ENCODE assay signal across 16 cellular contexts in the genomic region with DNA sequence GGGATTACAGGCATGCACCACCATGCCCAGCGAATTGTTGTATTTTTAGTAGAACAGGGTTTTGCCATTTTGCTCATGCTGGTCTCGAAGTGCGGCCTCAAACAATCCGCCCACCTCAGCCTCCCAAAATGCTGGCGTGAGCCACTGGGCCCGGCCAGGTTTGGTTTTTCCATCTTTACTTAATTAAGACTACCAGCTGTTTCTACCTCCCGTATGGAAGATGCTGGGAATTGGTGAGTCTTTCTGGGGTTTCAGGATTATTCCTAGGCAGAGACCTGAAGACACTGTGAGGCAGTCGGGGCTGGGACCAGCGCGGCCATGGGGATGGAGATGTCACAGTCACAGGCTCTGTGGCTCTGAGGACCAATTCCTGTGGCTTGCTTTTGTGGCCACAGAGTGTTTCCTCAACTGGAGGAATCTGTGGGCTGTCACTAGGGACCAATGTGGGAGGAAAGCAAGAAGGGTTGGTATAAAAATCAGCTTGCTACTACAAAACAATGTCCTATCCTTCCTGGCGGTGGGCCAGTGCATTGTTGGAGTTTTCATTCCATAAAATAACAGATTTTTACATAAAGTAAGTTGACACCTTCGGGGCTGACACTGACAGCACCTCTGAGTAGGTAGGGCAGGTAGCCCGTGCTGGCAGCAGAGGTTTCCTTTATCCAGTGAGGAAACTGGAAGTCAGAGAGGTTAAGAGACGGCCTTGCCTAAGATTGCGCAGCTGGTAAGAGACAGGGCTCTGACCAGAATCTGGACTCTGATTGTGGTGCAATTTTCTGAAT. TPM values are rescaled to one million over a fixed set of nuclear protein-coding genes. Genes with fewer than 3 reads are reported as not detected.
DNase-seq lines count a peak whose midpoint lies in the region; ATAC-seq, FAIRE-seq and TF ChIP-seq lines count a peak whose summit lies in the region.
"Had no signal": no experiment of that assay in that cellular context is flagged by ENCODE, and none has a peak within 500 bp of the region (broad histone marks: within the 10 kb centered on the region; RNA-seq: fewer than 3 reads in every experiment).

No MANE protein-coding gene starts in this region.

- H4K20me1 ChIP-seq in hepatocyte (ENCODE audit: insufficient read depth, poor library complexity, severe bottlenecking) = no peaks in the 10 kb centered on the region

- peaks cover 65% of the 10 kb centered on the region for H3K4me1 ChIP-seq in hepatocyte (ENCODE audit: insufficient read depth)
- H3K4me1 ChIP-seq in sigmoid colon = peaks cover 0 to 48% (median 44%) of the 10 kb centered on the region in 4 donors

- no peak for TF ChIP-seq CTCF in hepatocyte (IDR thresholded peaks at IDR 0.05; ENCODE audit: poor library complexity)
- no peak for TF ChIP-seq CTCF in sigmoid colon (IDR thresholded peaks at IDR 0.05)

- no peaks in the 10 kb centered on the region for H3K36me3 ChIP-seq in hepatocyte (replicated peaks; ENCODE audit: insufficient read depth, low read depth)
- H3K36me3 ChIP-seq in sigmoid colon = no peaks in the 10 kb centered on the region
- H3K36me3 ChIP-seq: BE2C had no signal

- H3K9me2 ChIP-seq in hepatocyte (replicated peaks; ENCODE audit: insufficient read depth) = no peaks in the 10 kb centered on the region

- DNase-seq in CD1c-positive myeloid dendritic cell (ENCODE audit: extremely low spot score) = peak; percentile 39
- DNase-seq in activated T-helper 1 cell treated with anti-CD3 and anti-CD28 coated beads, Interleukin-12 subunit alpha, Interleukin-12 subunit beta, Interleukin-2, Interleukin-4 antibody, amounts not matched to agents 30 ng/mL and 10 ng/mL and 1 ng/mL, durations not matched to agents 14 hours and 24 hours and 36 hours (ENCODE audit: low spot score) = no peak
- DNase-seq in hepatocyte (ENCODE audit: low spot score) = no peak
- peak; percentile 52 for DNase-seq in sigmoid colon
- DNase-seq in urothelium cell line (ENCODE audit: low spot score) = no peak
- DNase-seq in NCI-H446 (lab: John Stamatoyannopoulos, UW) = no peak
- no peak for DNase-seq in NCI-H2107 treated with DMSO at 0.1 percent for 48 hours (lab: John Stamatoyannopoulos, UW; ENCODE audit: unreplicated experiment)
- DNase-seq: activated CD4-positive, alpha-beta T cell treated with anti-CD3 and anti-CD28 coated beads for 4 hours; activated T-cell treated with anti-CD3 and anti-CD28 coated beads, Interleukin-2, amount 50 U/mL, for 4 hours; BE2C; EL; T-cell had no signal

- no peak for ATAC-seq in GM21717 (IDR thresholded peaks at IDR 0.05; ENCODE audit: unreplicated experiment)
- ATAC-seq: activated T-cell treated with anti-CD3 and anti-CD28 coated beads, Interleukin-2, amount 50 U/mL, for 4 hours; T-cell had no signal

- no peak for TF ChIP-seq POLR2A in sigmoid colon (IDR thresholded peaks at IDR 0.05)

- peaks cover 5% of the 10 kb centered on the region for H3K79me2 ChIP-seq in hepatocyte

- H2AFZ ChIP-seq in hepatocyte = no peak overlapping the region

- H3K9me3 Mint-ChIP-seq in activated T-helper 1 cell treated with anti-CD3 and anti-CD28 coated beads, Interleukin-12 subunit alpha, Interleukin-12 subunit beta, Interleukin-2, Interleukin-4 antibody, amounts not matched to agents 30 ng/mL and 10 ng/mL and 1 ng/mL, durations not matched to agents 14 hours and 24 hours and 36 hours = no peaks in the 10 kb centered on the region
- H3K9me3 Mint-ChIP-seq: activated T-cell treated with anti-CD3 and anti-CD28 coated beads, Interleukin-2, amount 50 U/mL, for 4 hours; brain; memory B cell; T-cell had no signal

- H3K27ac Mint-ChIP-seq in activated T-helper 1 cell treated with anti-CD3 and anti-CD28 coated beads, Interleukin-12 subunit alpha, Interleukin-12 subunit beta, Interleukin-2, Interleukin-4 antibody, amounts not matched to agents 30 ng/mL and 10 ng/mL and 1 ng/mL, durations not matched to agents 14 hours and 24 hours and 36 hours = peak overlapping the region; percentile 12
- H3K27ac Mint-ChIP-seq: memory B cell, T-cell had no signal

- no peaks in the 10 kb centered on the region for H3K27me3 Mint-ChIP-seq in activated T-helper 1 cell treated with anti-CD3 and anti-CD28 coated beads, Interleukin-12 subunit alpha, Interleukin-12 subunit beta, Interleukin-2, Interleukin-4 antibody, amounts not matched to agents 30 ng/mL and 10 ng/mL and 1 ng/mL, durations not matched to agents 14 hours and 24 hours and 36 hours (ENCODE audit: insufficient read depth)
- H3K27me3 Mint-ChIP-seq: brain, memory B cell, T-cell had no signal

- H3K4me3 ChIP-seq in hepatocyte (no peak overlapping the region), sigmoid colon (no peak overlapping the region)

- FAIRE-seq in urothelium cell line (lab: Jason Lieb, UNC) = no peak
- FAIRE-seq: GM19239 had no signal

- no peak overlapping the region for H3K4me3 Mint-ChIP-seq in activated T-helper 1 cell treated with anti-CD3 and anti-CD28 coated beads, Interleukin-12 subunit alpha, Interleukin-12 subunit beta, Interleukin-2, Interleukin-4 antibody, amounts not matched to agents 30 ng/mL and 10 ng/mL and 1 ng/mL, durations not matched to agents 14 hours and 24 hours and 36 hours
- H3K4me3 Mint-ChIP-seq: activated T-cell treated with anti-CD3 and anti-CD28 coated beads, Interleukin-2, amount 50 U/mL, for 4 hours; memory B cell; T-cell had no signal

- H3K27ac ChIP-seq in hepatocyte (peak overlapping the region; percentile 98), sigmoid colon (peak overlapping the region in 1 of 4 donors; percentile 99)

- no peaks in the 10 kb centered on the region for H3K36me3 Mint-ChIP-seq in activated T-helper 1 cell treated with anti-CD3 and anti-CD28 coated beads, Interleukin-12 subunit alpha, Interleukin-12 subunit beta, Interleukin-2, Interleukin-4 antibody, amounts not matched to agents 30 ng/mL and 10 ng/mL and 1 ng/mL, durations not matched to agents 14 hours and 24 hours and 36 hours (ENCODE audit: low read depth)
- H3K36me3 Mint-ChIP-seq: brain, memory B cell had no signal

- intact Hi-C loops in activated T-helper 1 cell treated with anti-CD3 and anti-CD28 coated beads, Interleukin-12 subunit alpha, Interleukin-12 subunit beta, Interleukin-2, Interleukin-4 antibody, amounts not matched to agents 30 ng/mL and 10 ng/mL and 1 ng/mL, durations not matched to agents 14 hours and 24 hours and 36 hours (cut with micrococcal nuclease) = no loop called here
- intact Hi-C loops in sigmoid colon (cut with DNase I) = loop anchor here (10.0 kb wide), 1 partner anchor 1061 kb away; the partner anchor contains the start of gene TMEM109

- H3K27me3 ChIP-seq in hepatocyte (no peaks in the 10 kb centered on the region), sigmoid colon (no peaks in the 10 kb centered on the region)
- H3K27me3 ChIP-seq: BE2C had no signal

- H3K9me3 ChIP-seq in hepatocyte (ENCODE audit: low read depth) (no peaks in the 10 kb centered on the region), sigmoid colon (no peaks in the 10 kb centered on the region)
- H3K9me3 ChIP-seq: BE2C had no signal

- WGBS in hepatocyte (ENCODE audit: low lambda C conversion rate, missing lambda C conversion rate) = 92% methylated on average over 15 of the region's 15 CpGs
- 72 to 87% methylated on average over 15 of the region's 15 CpGs for whole genome bisulfite sequencing in sigmoid colon, 2 donors

- no peak for TF ChIP-seq EP300 in sigmoid colon (IDR thresholded peaks at IDR 0.05)

- peaks cover 40% of the 10 kb centered on the region for H3K4me1 Mint-ChIP-seq in activated T-helper 1 cell treated with anti-CD3 and anti-CD28 coated beads, Interleukin-12 subunit alpha, Interleukin-12 subunit beta, Interleukin-2, Interleukin-4 antibody, amounts not matched to agents 30 ng/mL and 10 ng/mL and 1 ng/mL, durations not matched to agents 14 hours and 24 hours and 36 hours (ENCODE audit: low read depth)

- H3K4me2 ChIP-seq in hepatocyte = peak overlapping the region; percentile 45

RNA-seq across cellular contexts. Expression of gene FTH1, which starts 8.4 kb away (rescaled TPM):
- total RNA-seq in activated T-helper 1 cell treated with anti-CD3 and anti-CD28 coated beads, Interleukin-12 subunit alpha, Interleukin-12 subunit beta, Interleukin-2, Interleukin-4 antibody, amounts not matched to agents 30 ng/mL and 10 ng/mL and 1 ng/mL, durations not matched to agents 14 hours and 24 hours and 36 hours = 566 and 580 TPM in 2 replicates
- 1,071 and 1,519 TPM in 2 replicates for total RNA-seq in hepatocyte
- polyA plus RNA-seq in hepatocyte = 8,379 and 8,694 TPM in 2 replicates
- total RNA-seq in sigmoid colon = 1,000 to 10,000 TPM; 1,709 to 2,375 (median 1,954) TPM
- over 10,000 TPM in 2 of 3 donors, 1,000 to 10,000 TPM in 1; 6,007 to 20,022 (median 13,142) TPM for polyA plus RNA-seq in sigmoid colon

RNA-seq across cellular contexts. Expression of gene BEST1, which starts 25.7 kb away (rescaled TPM):
- total RNA-seq in activated T-helper 1 cell treated with anti-CD3 and anti-CD28 coated beads, Interleukin-12 subunit alpha, Interleukin-12 subunit beta, Interleukin-2, Interleukin-4 antibody, amounts not matched to agents 30 ng/mL and 10 ng/mL and 1 ng/mL, durations not matched to agents 14 hours and 24 hours and 36 hours = 0.29 TPM in 1 of 2 replicates, not detected in the other
- 3.5 and 4.7 TPM in 2 replicates for total RNA-seq in hepatocyte
- 5.7 and 6.9 TPM in 2 replicates for polyA plus RNA-seq in hepatocyte
- 1 to 10 TPM in 3 of 4 donors, under 1 TPM in 1; 0.83 to 5.3 (median 3.3) TPM for total RNA-seq in sigmoid colon
- 1 to 10 TPM; 3.2 to 9.6 (median 7.6) TPM for polyA plus RNA-seq in sigmoid colon
- total RNA-seq: activated T-cell treated with anti-CD3 and anti-CD28 coated beads, Interleukin-2, amount 50 U/mL, for 4 hours had no signal

RNA-seq across cellular contexts. Expression of gene RAB3IL1, which starts 58.5 kb away (rescaled TPM):
- 0.23 and 0.24 TPM in 2 replicates for total RNA-seq in activated T-helper 1 cell treated with anti-CD3 and anti-CD28 coated beads, Interleukin-12 subunit alpha, Interleukin-12 subunit beta, Interleukin-2, Interleukin-4 antibody, amounts not matched to agents 30 ng/mL and 10 ng/mL and 1 ng/mL, durations not matched to agents 14 hours and 24 hours and 36 hours
- total RNA-seq in hepatocyte = 9.1 and 10.8 TPM in 2 replicates
- polyA plus RNA-seq in hepatocyte = 15.4 and 18.6 TPM in 2 replicates
- 10 to 100 TPM; 12.1 to 23.7 (median 19.6) TPM for total RNA-seq in sigmoid colon
- 10 to 100 TPM in 1 of 3 donors, 1 to 10 TPM in 2; 5.1 to 21.6 (median 7.0) TPM for polyA plus RNA-seq in sigmoid colon

Comparison
In these comparisons a context has a peak if more than half of its experiments do, and no peak if none do; other contexts are left out.
1. DNase-seq: peak in CD1c-positive myeloid dendritic cell (single experiment) and sigmoid colon (single experiment); none in activated T-helper 1 cell treated with anti-CD3 and anti-CD28 coated beads, Interleukin-12 subunit alpha, Interleukin-12 subunit beta, Interleukin-2, Interleukin-4 antibody, amounts not matched to agents 30 ng/mL and 10 ng/mL and 1 ng/mL, durations not matched to agents 14 hours and 24 hours and 36 hours (single experiment), hepatocyte (single experiment), urothelium cell line (single experiment), NCI-H446 (0 of 2) and NCI-H2107 treated with DMSO at 0.1 percent for 48 hours (single experiment).